ENCODE assay signal across 1 cellular context in the genomic region with DNA sequence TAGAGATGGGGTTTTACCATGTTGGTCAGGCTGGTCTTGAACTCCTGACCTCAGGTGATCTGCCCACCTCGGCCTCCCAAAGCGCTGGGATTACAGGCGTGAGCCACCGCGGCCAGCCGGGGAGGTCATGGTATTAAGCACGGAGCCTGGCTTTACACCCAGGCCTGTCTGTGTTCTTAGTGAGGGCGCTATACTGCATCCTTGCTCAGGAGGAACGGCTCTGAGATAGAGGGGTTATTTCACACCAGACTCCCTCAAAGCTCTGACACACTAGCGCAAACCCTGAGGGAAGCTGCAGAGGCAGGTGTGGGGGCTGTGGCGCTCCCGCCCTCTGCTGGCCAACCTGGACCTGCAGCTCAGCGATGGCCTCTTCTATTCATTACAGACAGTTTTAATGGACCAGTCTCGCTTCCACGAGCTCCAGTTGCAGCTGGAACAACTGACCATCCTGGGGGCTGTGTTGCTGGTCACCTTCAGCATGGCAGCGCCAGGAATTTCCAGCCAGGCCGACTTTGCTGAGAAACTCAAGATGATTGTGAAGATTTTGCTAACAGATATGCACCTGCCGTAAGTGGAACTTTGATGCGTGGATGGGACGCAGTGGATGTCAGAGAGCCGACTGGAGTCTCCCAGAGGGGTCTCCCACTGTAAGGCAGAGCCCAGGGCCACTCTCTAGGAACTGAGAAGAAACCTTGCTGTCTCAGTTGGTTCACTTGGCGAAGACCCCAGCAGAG.
A peak's percentile ranks its signal among the peaks of the same experiment; 100 is the strongest.
TF ChIP-seq lines count a peak whose summit lies in the region.

No MANE protein-coding gene starts in this region.

TF ChIP-seq in HepG2, 621 proteins besides CTCF, POLR2A, EP300 and RAD21 (continued from another document and continues in another):
- TF ChIP-seq YEATS2 (CRISPR knock-in tag; IDR thresholded peaks at IDR 0.05; ENCODE audit: borderline replicate concordance) (peak; percentile 21; the same call in 1 of the 2 replicates), KDM5B (CRISPR knock-in tag; IDR thresholded peaks at IDR 0.05; ENCODE audit: borderline replicate concordance) (peak; percentile 41; the same call in 1 of the 2 replicates), TEAD2 (CRISPR knock-in tag; IDR thresholded peaks at IDR 0.05) (no peak), ZKSCAN1 (IDR thresholded peaks at IDR 0.05; ENCODE audit: low read length) (no peak), ZNF780A (CRISPR knock-in tag; IDR thresholded peaks at IDR 0.05) (no peak), ZBTB20 (CRISPR knock-in tag; IDR thresholded peaks at IDR 0.05; ENCODE audit: borderline replicate concordance, low read depth) (0 out of 2 replicates have a peak, but pooled peaks have one; percentile 54), NFATC3 (CRISPR knock-in tag; IDR thresholded peaks at IDR 0.05) (peak; percentile 68; the same call in 1 of the 2 replicates), ZNF687 (CRISPR knock-in tag; IDR thresholded peaks at IDR 0.05) (peak; percentile 62), SIN3A (IDR thresholded peaks at IDR 0.05; ENCODE audit: borderline replicate concordance, low read depth, low read length) (no peak), PPARG (CRISPR knock-in tag; conservative IDR thresholded peaks at IDR 0.05) (0 out of 2 replicates have a peak, but pooled peaks have one; percentile 17), KDM3A (CRISPR knock-in tag; IDR thresholded peaks at IDR 0.05; ENCODE audit: low read depth) (0 out of 2 replicates have a peak, but pooled peaks have one; percentile 33), REPIN1 (CRISPR knock-in tag; IDR thresholded peaks at IDR 0.05; ENCODE audit: borderline replicate concordance, low read depth) (peak; percentile 38; the same call in 1 of the 2 replicates), MED1 (CRISPR knock-in tag; IDR thresholded peaks at IDR 0.05) (0 out of 2 replicates have a peak, but pooled peaks have one; percentile 21), MEIS2 (CRISPR knock-in tag; IDR thresholded peaks at IDR 0.05) (no peak), ZNF124 (CRISPR knock-in tag; IDR thresholded peaks at IDR 0.05) (0 out of 2 replicates have a peak, but pooled peaks have one; percentile 41), PREB (CRISPR knock-in tag; IDR thresholded peaks at IDR 0.05) (no peak), ZNF331 (CRISPR knock-in tag; IDR thresholded peaks at IDR 0.05) (peak; percentile 47; the same call in 1 of the 2 replicates), AHR (CRISPR knock-in tag; IDR thresholded peaks at IDR 0.05) (0 out of 2 replicates have a peak, but pooled peaks have one; percentile 47), GABPB1 (CRISPR knock-in tag; IDR thresholded peaks at IDR 0.05) (no peak), SSRP1 (CRISPR knock-in tag; IDR thresholded peaks at IDR 0.05) (no peak), HOXA3 (CRISPR knock-in tag; IDR thresholded peaks at IDR 0.05) (peak; percentile 62; the same call in 1 of the 2 replicates)
- TF ChIP-seq, protein P1, sequence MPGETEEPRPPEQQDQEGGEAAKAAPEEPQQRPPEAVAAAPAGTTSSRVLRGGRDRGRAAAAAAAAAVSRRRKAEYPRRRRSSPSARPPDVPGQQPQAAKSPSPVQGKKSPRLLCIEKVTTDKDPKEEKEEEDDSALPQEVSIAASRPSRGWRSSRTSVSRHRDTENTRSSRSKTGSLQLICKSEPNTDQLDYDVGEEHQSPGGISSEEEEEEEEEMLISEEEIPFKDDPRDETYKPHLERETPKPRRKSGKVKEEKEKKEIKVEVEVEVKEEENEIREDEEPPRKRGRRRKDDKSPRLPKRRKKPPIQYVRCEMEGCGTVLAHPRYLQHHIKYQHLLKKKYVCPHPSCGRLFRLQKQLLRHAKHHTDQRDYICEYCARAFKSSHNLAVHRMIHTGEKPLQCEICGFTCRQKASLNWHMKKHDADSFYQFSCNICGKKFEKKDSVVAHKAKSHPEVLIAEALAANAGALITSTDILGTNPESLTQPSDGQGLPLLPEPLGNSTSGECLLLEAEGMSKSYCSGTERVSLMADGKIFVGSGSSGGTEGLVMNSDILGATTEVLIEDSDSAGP (CRISPR knock-in tag; IDR thresholded peaks at IDR 0.05; ENCODE audit: borderline replicate concordance), result peak; percentile 56
- TF ChIP-seq, protein P2, sequence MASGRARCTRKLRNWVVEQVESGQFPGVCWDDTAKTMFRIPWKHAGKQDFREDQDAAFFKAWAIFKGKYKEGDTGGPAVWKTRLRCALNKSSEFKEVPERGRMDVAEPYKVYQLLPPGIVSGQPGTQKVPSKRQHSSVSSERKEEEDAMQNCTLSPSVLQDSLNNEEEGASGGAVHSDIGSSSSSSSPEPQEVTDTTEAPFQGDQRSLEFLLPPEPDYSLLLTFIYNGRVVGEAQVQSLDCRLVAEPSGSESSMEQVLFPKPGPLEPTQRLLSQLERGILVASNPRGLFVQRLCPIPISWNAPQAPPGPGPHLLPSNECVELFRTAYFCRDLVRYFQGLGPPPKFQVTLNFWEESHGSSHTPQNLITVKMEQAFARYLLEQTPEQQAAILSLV (CRISPR knock-in tag; IDR thresholded peaks at IDR 0.05; ENCODE audit: borderline replicate concordance), result no peak
- TF ChIP-seq, protein P3, sequence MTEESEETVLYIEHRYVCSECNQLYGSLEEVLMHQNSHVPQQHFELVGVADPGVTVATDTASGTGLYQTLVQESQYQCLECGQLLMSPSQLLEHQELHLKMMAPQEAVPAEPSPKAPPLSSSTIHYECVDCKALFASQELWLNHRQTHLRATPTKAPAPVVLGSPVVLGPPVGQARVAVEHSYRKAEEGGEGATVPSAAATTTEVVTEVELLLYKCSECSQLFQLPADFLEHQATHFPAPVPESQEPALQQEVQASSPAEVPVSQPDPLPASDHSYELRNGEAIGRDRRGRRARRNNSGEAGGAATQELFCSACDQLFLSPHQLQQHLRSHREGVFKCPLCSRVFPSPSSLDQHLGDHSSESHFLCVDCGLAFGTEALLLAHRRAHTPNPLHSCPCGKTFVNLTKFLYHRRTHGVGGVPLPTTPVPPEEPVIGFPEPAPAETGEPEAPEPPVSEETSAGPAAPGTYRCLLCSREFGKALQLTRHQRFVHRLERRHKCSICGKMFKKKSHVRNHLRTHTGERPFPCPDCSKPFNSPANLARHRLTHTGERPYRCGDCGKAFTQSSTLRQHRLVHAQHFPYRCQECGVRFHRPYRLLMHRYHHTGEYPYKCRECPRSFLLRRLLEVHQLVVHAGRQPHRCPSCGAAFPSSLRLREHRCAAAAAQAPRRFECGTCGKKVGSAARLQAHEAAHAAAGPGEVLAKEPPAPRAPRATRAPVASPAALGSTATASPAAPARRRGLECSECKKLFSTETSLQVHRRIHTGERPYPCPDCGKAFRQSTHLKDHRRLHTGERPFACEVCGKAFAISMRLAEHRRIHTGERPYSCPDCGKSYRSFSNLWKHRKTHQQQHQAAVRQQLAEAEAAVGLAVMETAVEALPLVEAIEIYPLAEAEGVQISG (CRISPR knock-in tag; IDR thresholded peaks at IDR 0.05), result peak; percentile 61
- TF ChIP-seq, protein P4, sequence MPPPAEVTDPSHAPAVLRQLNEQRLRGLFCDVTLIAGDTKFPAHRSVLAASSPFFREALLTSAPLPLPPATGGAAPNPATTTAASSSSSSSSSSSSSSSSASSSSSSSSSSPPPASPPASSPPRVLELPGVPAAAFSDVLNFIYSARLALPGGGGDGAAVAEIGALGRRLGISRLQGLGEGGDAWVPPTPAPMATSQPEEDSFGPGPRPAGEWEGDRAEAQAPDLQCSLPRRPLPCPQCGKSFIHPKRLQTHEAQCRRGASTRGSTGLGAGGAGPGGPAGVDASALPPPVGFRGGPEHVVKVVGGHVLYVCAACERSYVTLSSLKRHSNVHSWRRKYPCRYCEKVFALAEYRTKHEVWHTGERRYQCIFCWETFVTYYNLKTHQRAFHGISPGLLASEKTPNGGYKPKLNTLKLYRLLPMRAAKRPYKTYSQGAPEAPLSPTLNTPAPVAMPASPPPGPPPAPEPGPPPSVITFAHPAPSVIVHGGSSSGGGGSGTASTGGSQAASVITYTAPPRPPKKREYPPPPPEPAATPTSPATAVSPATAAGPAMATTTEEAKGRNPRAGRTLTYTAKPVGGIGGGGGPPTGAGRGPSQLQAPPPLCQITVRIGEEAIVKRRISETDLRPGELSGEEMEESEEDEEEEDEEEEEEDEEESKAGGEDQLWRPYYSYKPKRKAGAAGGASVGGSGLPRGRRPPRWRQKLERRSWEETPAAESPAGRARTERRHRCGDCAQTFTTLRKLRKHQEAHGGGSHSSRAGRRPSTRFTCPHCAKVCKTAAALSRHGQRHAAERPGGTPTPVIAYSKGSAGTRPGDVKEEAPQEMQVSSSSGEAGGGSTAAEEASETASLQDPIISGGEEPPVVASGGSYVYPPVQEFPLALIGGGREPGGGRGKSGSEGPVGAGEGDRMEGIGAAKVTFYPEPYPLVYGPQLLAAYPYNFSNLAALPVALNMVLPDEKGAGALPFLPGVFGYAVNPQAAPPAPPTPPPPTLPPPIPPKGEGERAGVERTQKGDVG (CRISPR knock-in tag; IDR thresholded peaks at IDR 0.05; ENCODE audit: borderline replicate concordance), result peak; percentile 69; the same call in 1 of the 2 replicates
- TF ChIP-seq, protein P5, sequence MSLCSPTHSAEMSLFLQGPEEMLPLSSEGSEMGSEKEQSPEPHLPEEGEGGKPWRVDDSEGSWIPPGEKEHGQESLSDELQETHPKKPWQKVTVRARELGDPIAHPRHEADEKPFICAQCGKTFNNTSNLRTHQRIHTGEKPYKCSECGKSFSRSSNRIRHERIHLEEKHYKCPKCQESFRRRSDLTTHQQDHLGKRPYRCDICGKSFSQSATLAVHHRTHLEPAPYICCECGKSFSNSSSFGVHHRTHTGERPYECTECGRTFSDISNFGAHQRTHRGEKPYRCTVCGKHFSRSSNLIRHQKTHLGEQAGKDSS (CRISPR knock-in tag; IDR thresholded peaks at IDR 0.05; ENCODE audit: borderline replicate concordance, low read depth), result 0 out of 2 replicates have a peak, but pooled peaks have one; percentile 51
- TF ChIP-seq, protein P6, sequence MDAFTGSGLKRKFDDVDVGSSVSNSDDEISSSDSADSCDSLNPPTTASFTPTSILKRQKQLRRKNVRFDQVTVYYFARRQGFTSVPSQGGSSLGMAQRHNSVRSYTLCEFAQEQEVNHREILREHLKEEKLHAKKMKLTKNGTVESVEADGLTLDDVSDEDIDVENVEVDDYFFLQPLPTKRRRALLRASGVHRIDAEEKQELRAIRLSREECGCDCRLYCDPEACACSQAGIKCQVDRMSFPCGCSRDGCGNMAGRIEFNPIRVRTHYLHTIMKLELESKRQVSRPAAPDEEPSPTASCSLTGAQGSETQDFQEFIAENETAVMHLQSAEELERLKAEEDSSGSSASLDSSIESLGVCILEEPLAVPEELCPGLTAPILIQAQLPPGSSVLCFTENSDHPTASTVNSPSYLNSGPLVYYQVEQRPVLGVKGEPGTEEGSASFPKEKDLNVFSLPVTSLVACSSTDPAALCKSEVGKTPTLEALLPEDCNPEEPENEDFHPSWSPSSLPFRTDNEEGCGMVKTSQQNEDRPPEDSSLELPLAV (CRISPR knock-in tag; conservative IDR thresholded peaks at IDR 0.05; ENCODE audit: low read depth), result no peak
- TF ChIP-seq, protein P7, sequence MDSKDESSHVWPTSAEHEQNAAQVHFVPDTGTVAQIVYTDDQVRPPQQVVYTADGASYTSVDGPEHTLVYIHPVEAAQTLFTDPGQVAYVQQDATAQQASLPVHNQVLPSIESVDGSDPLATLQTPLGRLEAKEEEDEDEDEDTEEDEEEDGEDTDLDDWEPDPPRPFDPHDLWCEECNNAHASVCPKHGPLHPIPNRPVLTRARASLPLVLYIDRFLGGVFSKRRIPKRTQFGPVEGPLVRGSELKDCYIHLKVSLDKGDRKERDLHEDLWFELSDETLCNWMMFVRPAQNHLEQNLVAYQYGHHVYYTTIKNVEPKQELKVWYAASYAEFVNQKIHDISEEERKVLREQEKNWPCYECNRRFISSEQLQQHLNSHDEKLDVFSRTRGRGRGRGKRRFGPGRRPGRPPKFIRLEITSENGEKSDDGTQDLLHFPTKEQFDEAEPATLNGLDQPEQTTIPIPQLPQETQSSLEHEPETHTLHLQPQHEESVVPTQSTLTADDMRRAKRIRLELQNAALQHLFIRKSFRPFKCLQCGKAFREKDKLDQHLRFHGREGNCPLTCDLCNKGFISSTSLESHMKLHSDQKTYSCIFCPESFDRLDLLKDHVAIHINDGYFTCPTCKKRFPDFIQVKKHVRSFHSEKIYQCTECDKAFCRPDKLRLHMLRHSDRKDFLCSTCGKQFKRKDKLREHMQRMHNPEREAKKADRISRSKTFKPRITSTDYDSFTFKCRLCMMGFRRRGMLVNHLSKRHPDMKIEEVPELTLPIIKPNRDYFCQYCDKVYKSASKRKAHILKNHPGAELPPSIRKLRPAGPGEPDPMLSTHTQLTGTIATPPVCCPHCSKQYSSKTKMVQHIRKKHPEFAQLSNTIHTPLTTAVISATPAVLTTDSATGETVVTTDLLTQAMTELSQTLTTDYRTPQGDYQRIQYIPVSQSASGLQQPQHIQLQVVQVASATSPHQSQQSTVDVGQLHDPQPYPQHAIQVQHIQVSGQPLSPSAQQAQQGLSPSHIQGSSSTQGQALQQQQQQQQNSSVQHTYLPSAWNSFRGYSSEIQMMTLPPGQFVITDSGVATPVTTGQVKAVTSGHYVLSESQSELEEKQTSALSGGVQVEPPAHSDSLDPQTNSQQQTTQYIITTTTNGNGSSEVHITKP (CRISPR knock-in tag; IDR thresholded peaks at IDR 0.05; ENCODE audit: low read depth), result no peak
